In the genomic region with DNA sequence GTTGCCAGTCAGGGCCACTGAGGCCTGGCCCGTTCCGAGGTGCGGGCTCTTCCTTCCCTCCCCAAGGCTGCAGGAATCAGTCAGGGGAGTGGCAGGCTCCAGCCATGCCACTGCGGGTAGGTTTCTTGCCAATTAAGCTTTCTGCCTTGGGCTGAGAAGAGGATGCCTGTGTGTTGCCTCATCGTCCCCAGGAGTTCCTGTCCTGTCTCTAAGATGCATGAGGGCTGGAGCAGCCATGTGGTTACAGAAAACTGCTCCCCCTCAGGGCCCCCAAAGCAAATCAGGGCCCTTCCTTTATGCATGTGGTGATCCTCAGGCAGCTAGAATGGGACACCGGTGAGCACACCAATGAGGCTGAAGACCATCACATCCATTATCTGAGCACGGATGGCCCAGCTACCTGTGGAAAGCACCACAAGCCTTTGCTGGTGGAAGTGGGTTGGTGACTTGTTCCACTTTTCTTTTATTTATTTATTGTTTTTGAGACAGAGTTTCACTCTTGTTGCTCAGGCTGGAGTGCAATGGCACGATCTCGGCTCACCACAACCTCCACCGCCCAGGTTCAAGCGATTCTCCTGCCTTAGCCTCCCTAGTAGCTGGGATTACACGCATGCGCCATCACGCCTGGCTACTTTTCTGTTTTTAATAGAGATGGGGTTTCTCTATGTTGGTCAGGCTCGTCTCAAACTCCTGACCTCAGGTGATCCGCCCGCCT, we compare ENCODE assay signal across 14 cellular contexts. TPM values are rescaled to one million over a fixed set of nuclear protein-coding genes. Genes with fewer than 3 reads are reported as not detected.
A peak's percentile ranks its signal among the peaks of the same experiment; 100 is the strongest.
DNase-seq lines count a peak whose midpoint lies in the region; ATAC-seq and TF ChIP-seq lines count a peak whose summit lies in the region.
"Not testable (repeated sequence)": the region's sequence is repeated elsewhere in the genome, so short reads cannot be mapped to it uniquely, and the experiment has no call there.
"Had no signal": no experiment of that assay in that cellular context is flagged by ENCODE, and none has a peak within 500 bp of the region (broad histone marks: within the 10 kb centered on the region; RNA-seq: fewer than 3 reads in every experiment).

No MANE protein-coding gene starts in this region.

- H3K36me3 ChIP-seq in DND-41 (ENCODE audit: insufficient read depth, low read length); OCI-LY3 (replicated peaks; ENCODE audit: low read depth, low read length); upper lobe of right lung: not testable (repeated sequence)

- DNase-seq in DND-41: peak; percentile 52
- peak; percentile 60 for DNase-seq in activated CD8-positive, alpha-beta T cell treated with anti-CD3 and anti-CD28 coated beads for 36 hours
- DNase-seq in activated naive CD8-positive, alpha-beta T cell treated with anti-CD3 and anti-CD28 coated beads, Interleukin-2, amount 10 ng/mL, durations not matched to agents 7 days and 5 days: peak; percentile 47
- peak; percentile 40 for DNase-seq in globus pallidus (ENCODE audit: low spot score)
- peak; percentile 52 for DNase-seq in pons (ENCODE audit: low spot score)
- DNase-seq in upper lobe of right lung: not testable (repeated sequence)

- H3K9me3 ChIP-seq in DND-41 (ENCODE audit: insufficient read depth, low read length, severe bottlenecking); OCI-LY3 (ENCODE audit: insufficient read depth, low read length); upper lobe of right lung: not testable (repeated sequence)

- not testable (repeated sequence) for ATAC-seq in DND-41 (ENCODE audit: insufficient read depth, low read depth)
- ATAC-seq in HG03108 (IDR thresholded peaks at IDR 0.05; ENCODE audit: unreplicated experiment) (peak; percentile 9), upper lobe of right lung (peak; percentile 57)
- peak; percentile 7 for ATAC-seq in activated CD8-positive, alpha-beta T cell treated with anti-CD3 and anti-CD28 coated beads for 36 hours
- ATAC-seq in activated naive CD8-positive, alpha-beta T cell treated with anti-CD3 and anti-CD28 coated beads, Interleukin-2, amount 10 ng/mL, durations not matched to agents 7 days and 5 days (ENCODE audit: low read depth): peak; percentile 9

- H3K79me2 ChIP-seq in DND-41 (ENCODE audit: insufficient read depth, low read length); OCI-LY3 (ENCODE audit: low read length): not testable (repeated sequence)

- intact Hi-C loops in activated CD8-positive, alpha-beta T cell treated with anti-CD3 and anti-CD28 coated beads for 36 hours (cut with micrococcal nuclease); upper lobe of right lung (cut with DNase I): not testable (repeated sequence)

- H3K4me3 ChIP-seq in DND-41 (ENCODE audit: low read depth in 1 of 2, low read length in 2 of 2); OCI-LY3 (ENCODE audit: low read length); upper lobe of right lung: not testable (repeated sequence)

- H3K9me3 Mint-ChIP-seq in activated CD8-positive, alpha-beta T cell treated with anti-CD3 and anti-CD28 coated beads for 36 hours; activated naive CD8-positive, alpha-beta T cell treated with anti-CD3 and anti-CD28 coated beads, Interleukin-2, amount 10 ng/mL, durations not matched to agents 7 days and 5 days: not testable (repeated sequence)

- H2AFZ ChIP-seq in DND-41 (ENCODE audit: low read depth, low read length): not testable (repeated sequence)
- peak overlapping the region; percentile 42; the same call in 1 of the 2 replicates for H2AFZ ChIP-seq in OCI-LY3 (ENCODE audit: low read depth, low read length)

- CTCF ChIA-PET in activated CD8-positive, alpha-beta T cell treated with anti-CD3 and anti-CD28 coated beads for 36 hours (lab: Charles Lee): interaction anchor here (0.7 to 6.7 kb wide), 9 partner anchors 10 to 127 kb away, joined by 3 to 55 read pairs (median 6); partner anchors contain the start of gene BANP

- H3K4me1 ChIP-seq in DND-41 (ENCODE audit: insufficient read depth, low read length) (peaks cover 55% of the 10 kb centered on the region), OCI-LY3 (ENCODE audit: low read length) (peaks cover 42% of the 10 kb centered on the region)
- not testable (repeated sequence) for H3K4me1 ChIP-seq in upper lobe of right lung

- H4K20me1 ChIP-seq in DND-41 (ENCODE audit: insufficient read depth, low read length); OCI-LY3 (ENCODE audit: insufficient read depth, low read length): not testable (repeated sequence)

- H3K36me3 Mint-ChIP-seq in activated CD8-positive, alpha-beta T cell treated with anti-CD3 and anti-CD28 coated beads for 36 hours (ENCODE audit: low read depth); activated naive CD8-positive, alpha-beta T cell treated with anti-CD3 and anti-CD28 coated beads, Interleukin-2, amount 10 ng/mL, durations not matched to agents 7 days and 5 days: not testable (repeated sequence)

- peak overlapping the region; percentile 97 for H3K27ac ChIP-seq in DND-41 (ENCODE audit: low read length)
- H3K27ac ChIP-seq in OCI-LY3 (ENCODE audit: low read length): peak overlapping the region; percentile 82
- peak overlapping the region; percentile 37 for H3K27ac ChIP-seq in upper lobe of right lung

- H3K27me3 ChIP-seq in DND-41 (ENCODE audit: insufficient read depth, low read length, poor library complexity); OCI-LY3 (ENCODE audit: low read depth, low read length); upper lobe of right lung: not testable (repeated sequence)

- POLR2A ChIA-PET in activated CD8-positive, alpha-beta T cell treated with anti-CD3 and anti-CD28 coated beads for 36 hours (lab: Charles Lee): interaction anchor here (0.6 to 7.9 kb wide), 12 partner anchors 11 to 131 kb away, joined by 3 to 75 read pairs (median 4); partner anchors contain the start of genes BANP, CA5A, KLHDC4 and SLC7A5
- POLR2A ChIA-PET in activated naive CD8-positive, alpha-beta T cell treated with anti-CD3 and anti-CD28 coated beads, Interleukin-2, amount 10 ng/mL, durations not matched to agents 7 days and 5 days (lab: Charles Lee): interaction anchor here (1.1 to 4.3 kb wide), 12 partner anchors 9 to 183 kb away, joined by 3 to 23 read pairs (median 6); partner anchors contain the start of genes BANP, KLHDC4 and SLC7A5

- peak overlapping the region; percentile 62 for H3K4me2 ChIP-seq in DND-41 (ENCODE audit: insufficient read depth, low read length)
- H3K4me2 ChIP-seq in OCI-LY3 (ENCODE audit: low read length): peak overlapping the region; percentile 48

- peak overlapping the region; percentile 97 for H3K27ac Mint-ChIP-seq in activated CD8-positive, alpha-beta T cell treated with anti-CD3 and anti-CD28 coated beads for 36 hours
- peak overlapping the region; percentile 96 for H3K27ac Mint-ChIP-seq in activated naive CD8-positive, alpha-beta T cell treated with anti-CD3 and anti-CD28 coated beads, Interleukin-2, amount 10 ng/mL, durations not matched to agents 7 days and 5 days

- peaks cover 47% of the 10 kb centered on the region for H3K4me1 Mint-ChIP-seq in activated CD8-positive, alpha-beta T cell treated with anti-CD3 and anti-CD28 coated beads for 36 hours (ENCODE audit: low read depth)
- H3K4me1 Mint-ChIP-seq in activated naive CD8-positive, alpha-beta T cell treated with anti-CD3 and anti-CD28 coated beads, Interleukin-2, amount 10 ng/mL, durations not matched to agents 7 days and 5 days: peaks cover 38% of the 10 kb centered on the region

- H3K27me3 Mint-ChIP-seq in activated CD8-positive, alpha-beta T cell treated with anti-CD3 and anti-CD28 coated beads for 36 hours; activated naive CD8-positive, alpha-beta T cell treated with anti-CD3 and anti-CD28 coated beads, Interleukin-2, amount 10 ng/mL, durations not matched to agents 7 days and 5 days: not testable (repeated sequence)

- H3K4me3 Mint-ChIP-seq in activated CD8-positive, alpha-beta T cell treated with anti-CD3 and anti-CD28 coated beads for 36 hours: peak overlapping the region; percentile 68
- peak overlapping the region; percentile 73 for H3K4me3 Mint-ChIP-seq in activated naive CD8-positive, alpha-beta T cell treated with anti-CD3 and anti-CD28 coated beads, Interleukin-2, amount 10 ng/mL, durations not matched to agents 7 days and 5 days

- TF ChIP-seq CTCF in DND-41 (IDR thresholded peaks at IDR 0.05; ENCODE audit: borderline replicate concordance, extremely low read depth, low read length, poor library complexity, severe bottlenecking); OCI-LY3 (IDR thresholded peaks at IDR 0.05; ENCODE audit: low read depth, low read length); activated CD8-positive, alpha-beta T cell treated with anti-CD3 and anti-CD28 coated beads for 36 hours (IDR thresholded peaks at IDR 0.05); upper lobe of right lung (IDR thresholded peaks at IDR 0.05): not testable (repeated sequence)

- H3K9ac ChIP-seq in DND-41 (ENCODE audit: low read depth, low read length) (peak overlapping the region; percentile 56), OCI-LY3 (ENCODE audit: low read length) (peak overlapping the region; percentile 39; the same call in 1 of the 2 replicates)

RNA-seq across cellular contexts. Expression of gene SLC7A5, which starts 27.0 kb away (rescaled TPM):
- total RNA-seq in activated CD8-positive, alpha-beta T cell treated with anti-CD3 and anti-CD28 coated beads for 36 hours: 100 to 1,000 TPM; 230 to 236 TPM
- 10 to 100 TPM; 59.2 to 63.9 TPM for total RNA-seq in activated naive CD8-positive, alpha-beta T cell treated with anti-CD3 and anti-CD28 coated beads, Interleukin-2, amount 10 ng/mL, durations not matched to agents 7 days and 5 days
- 13.5 TPM for total RNA-seq in upper lobe of right lung

RNA-seq across cellular contexts. Expression of gene CA5A, which starts 40.0 kb away (rescaled TPM):
- not detected for total RNA-seq in activated CD8-positive, alpha-beta T cell treated with anti-CD3 and anti-CD28 coated beads for 36 hours
- not detected for total RNA-seq in activated naive CD8-positive, alpha-beta T cell treated with anti-CD3 and anti-CD28 coated beads, Interleukin-2, amount 10 ng/mL, durations not matched to agents 7 days and 5 days
- total RNA-seq in upper lobe of right lung: not detected
- total RNA-seq: ascending aorta, H7, omental fat pad, right cardiac atrium, SK-MEL-5, thoracic aorta had no signal

RNA-seq across cellular contexts. Expression of gene BANP, which starts 54.9 kb away (rescaled TPM):
- total RNA-seq in activated CD8-positive, alpha-beta T cell treated with anti-CD3 and anti-CD28 coated beads for 36 hours: 10 to 100 TPM; 32.1 to 36.1 TPM
- total RNA-seq in activated naive CD8-positive, alpha-beta T cell treated with anti-CD3 and anti-CD28 coated beads, Interleukin-2, amount 10 ng/mL, durations not matched to agents 7 days and 5 days: 10 to 100 TPM; 50.2 to 55.1 TPM
- total RNA-seq in upper lobe of right lung: 20.6 TPM

Comparison
In these comparisons a context has a peak if more than half of its experiments do, and no peak if none do; other contexts are left out.
1. H3K27ac ChIP-seq: peak in every context shown above with its lines; median percentile 97 in DND-41; 82 in OCI-LY3; 37 in upper lobe of right lung.